9 cellular contexts compared by ENCODE assay signal in the genomic region with DNA sequence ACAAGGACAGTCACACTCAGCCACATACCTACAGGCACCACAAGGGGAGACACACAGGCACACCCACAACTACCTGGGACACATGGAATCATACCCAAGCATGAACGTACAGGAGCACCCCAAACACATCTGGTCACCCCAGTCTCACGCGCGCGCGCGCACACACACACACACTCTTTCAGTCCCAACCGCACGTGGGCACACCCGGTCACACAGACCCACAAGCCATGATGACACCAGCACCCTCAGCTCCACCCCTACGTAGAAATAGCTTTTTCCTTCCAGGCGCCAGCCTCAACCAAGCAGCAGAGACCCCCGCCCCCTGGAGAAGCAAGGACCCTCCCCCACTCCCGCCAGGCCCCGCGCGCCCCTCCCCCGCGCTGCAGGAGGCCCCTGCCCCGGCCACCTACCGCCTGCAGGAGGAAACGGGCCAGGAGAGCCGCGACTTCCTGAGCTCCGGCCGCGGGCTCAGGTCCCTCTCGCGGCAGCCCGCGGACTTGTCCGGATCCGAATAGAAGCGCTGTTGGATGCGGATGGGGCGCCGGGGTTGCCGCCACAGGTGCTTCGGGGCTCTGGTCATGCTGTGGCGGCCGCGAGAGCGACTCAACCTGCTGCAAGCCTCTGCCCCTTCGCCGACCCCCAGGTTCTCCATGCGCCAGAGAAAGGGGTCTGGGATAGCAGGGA. TPM values are rescaled to one million over a fixed set of nuclear protein-coding genes. Genes with fewer than 3 reads are reported as not detected.
DNase-seq lines count a peak whose midpoint lies in the region; ATAC-seq and TF ChIP-seq lines count a peak whose summit lies in the region.
"Had no signal": no experiment of that assay in that cellular context is flagged by ENCODE, and none has a peak within 500 bp of the region (broad histone marks: within the 10 kb centered on the region; RNA-seq: fewer than 3 reads in every experiment).

No MANE protein-coding gene starts in this region.

- no peak overlapping the region for H3K4me3 Mint-ChIP-seq in activated naive CD8-positive, alpha-beta T cell treated with anti-CD3 and anti-CD28 coated beads, Interleukin-2, amount 50 U/mL, for 24 hours
- H3K4me3 Mint-ChIP-seq in activated naive CD8-positive, alpha-beta T cell treated with anti-CD3 and anti-CD28 coated beads for 36 hours, result no peak overlapping the region
- H3K4me3 Mint-ChIP-seq in endothelial cell (ENCODE audit: unreplicated experiment), result peak overlapping the region; percentile 86
- no peak overlapping the region for H3K4me3 Mint-ChIP-seq in stimulated activated effector memory CD8-positive, alpha-beta T cell treated with anti-CD3 and anti-CD28 coated beads, Interleukin-12 subunit alpha, Interleukin-12 subunit beta, amount 100 ng/mL, for 72 hours

- DNase-seq in activated naive CD8-positive, alpha-beta T cell treated with anti-CD3 and anti-CD28 coated beads, Interleukin-2, amount 50 U/mL, for 24 hours, result no peak
- no peak for DNase-seq in activated naive CD8-positive, alpha-beta T cell treated with anti-CD3 and anti-CD28 coated beads for 36 hours
- DNase-seq in NCI-H526 (lab: John Stamatoyannopoulos, UW) (peak; percentile 31 to 77), endothelial cell (ENCODE audit: low spot score) (peak; percentile 65)
- no peak for DNase-seq in stimulated activated effector memory CD8-positive, alpha-beta T cell treated with anti-CD3 and anti-CD28 coated beads, Interleukin-12 subunit alpha, Interleukin-12 subunit beta, amount 100 ng/mL, for 72 hours (ENCODE audit: low spot score in 2 of 2)
- no peak for DNase-seq in effector CD4-positive, alpha-beta T cell

- peak; percentile 42 for ATAC-seq in activated naive CD8-positive, alpha-beta T cell treated with anti-CD3 and anti-CD28 coated beads, Interleukin-2, amount 50 U/mL, for 24 hours
- peak; percentile 59 for ATAC-seq in stimulated activated effector memory CD8-positive, alpha-beta T cell treated with anti-CD3 and anti-CD28 coated beads, Interleukin-12 subunit alpha, Interleukin-12 subunit beta, amount 100 ng/mL, for 72 hours
- ATAC-seq in esophagus mucosa (no peak), GM19395 (IDR thresholded peaks at IDR 0.05; ENCODE audit: unreplicated experiment) (no peak)

- H3K9me3 Mint-ChIP-seq in activated naive CD8-positive, alpha-beta T cell treated with anti-CD3 and anti-CD28 coated beads, Interleukin-2, amount 50 U/mL, for 24 hours, result peaks cover 7% of the 10 kb centered on the region
- H3K9me3 Mint-ChIP-seq in activated naive CD8-positive, alpha-beta T cell treated with anti-CD3 and anti-CD28 coated beads for 36 hours, result peaks cover 6% of the 10 kb centered on the region
- H3K9me3 Mint-ChIP-seq in endothelial cell (ENCODE audit: unreplicated experiment), result no peaks in the 10 kb centered on the region
- H3K9me3 Mint-ChIP-seq in stimulated activated effector memory CD8-positive, alpha-beta T cell treated with anti-CD3 and anti-CD28 coated beads, Interleukin-12 subunit alpha, Interleukin-12 subunit beta, amount 100 ng/mL, for 72 hours, result no peaks in the 10 kb centered on the region

- TF ChIP-seq CTCF in endothelial cell (IDR thresholded peaks at IDR 0.05; ENCODE audit: unreplicated experiment), result peak; percentile 27

- H3K4me1 Mint-ChIP-seq in activated naive CD8-positive, alpha-beta T cell treated with anti-CD3 and anti-CD28 coated beads, Interleukin-2, amount 50 U/mL, for 24 hours, result peaks cover 20% of the 10 kb centered on the region
- peaks cover 14% of the 10 kb centered on the region for H3K4me1 Mint-ChIP-seq in activated naive CD8-positive, alpha-beta T cell treated with anti-CD3 and anti-CD28 coated beads for 36 hours
- H3K4me1 Mint-ChIP-seq in endothelial cell (ENCODE audit: unreplicated experiment), result peaks cover 10% of the 10 kb centered on the region
- H3K4me1 Mint-ChIP-seq in stimulated activated effector memory CD8-positive, alpha-beta T cell treated with anti-CD3 and anti-CD28 coated beads, Interleukin-12 subunit alpha, Interleukin-12 subunit beta, amount 100 ng/mL, for 72 hours, result peaks cover 18% of the 10 kb centered on the region

- peaks cover 2% of the 10 kb centered on the region for H3K36me3 Mint-ChIP-seq in activated naive CD8-positive, alpha-beta T cell treated with anti-CD3 and anti-CD28 coated beads, Interleukin-2, amount 50 U/mL, for 24 hours (ENCODE audit: low read depth)
- peaks cover 3% of the 10 kb centered on the region for H3K36me3 Mint-ChIP-seq in activated naive CD8-positive, alpha-beta T cell treated with anti-CD3 and anti-CD28 coated beads for 36 hours
- H3K36me3 Mint-ChIP-seq in endothelial cell (ENCODE audit: low read depth, unreplicated experiment), result no peaks in the 10 kb centered on the region
- no peaks in the 10 kb centered on the region for H3K36me3 Mint-ChIP-seq in stimulated activated effector memory CD8-positive, alpha-beta T cell treated with anti-CD3 and anti-CD28 coated beads, Interleukin-12 subunit alpha, Interleukin-12 subunit beta, amount 100 ng/mL, for 72 hours

- H3K27me3 Mint-ChIP-seq in activated naive CD8-positive, alpha-beta T cell treated with anti-CD3 and anti-CD28 coated beads, Interleukin-2, amount 50 U/mL, for 24 hours, result peaks cover 71% of the 10 kb centered on the region
- peaks cover 77% of the 10 kb centered on the region for H3K27me3 Mint-ChIP-seq in activated naive CD8-positive, alpha-beta T cell treated with anti-CD3 and anti-CD28 coated beads for 36 hours
- H3K27me3 Mint-ChIP-seq in endothelial cell (ENCODE audit: unreplicated experiment), result peaks cover 17% of the 10 kb centered on the region

- peak overlapping the region; percentile 42 for H3K27ac Mint-ChIP-seq in activated naive CD8-positive, alpha-beta T cell treated with anti-CD3 and anti-CD28 coated beads, Interleukin-2, amount 50 U/mL, for 24 hours
- no peak overlapping the region for H3K27ac Mint-ChIP-seq in activated naive CD8-positive, alpha-beta T cell treated with anti-CD3 and anti-CD28 coated beads for 36 hours
- H3K27ac Mint-ChIP-seq in endothelial cell (ENCODE audit: unreplicated experiment), result no peak overlapping the region
- H3K27ac Mint-ChIP-seq in stimulated activated effector memory CD8-positive, alpha-beta T cell treated with anti-CD3 and anti-CD28 coated beads, Interleukin-12 subunit alpha, Interleukin-12 subunit beta, amount 100 ng/mL, for 72 hours, result no peak overlapping the region

RNA-seq across cellular contexts. Expression of a gene that starts 6.4 kb away (rescaled TPM):
- not detected for total RNA-seq in activated naive CD8-positive, alpha-beta T cell treated with anti-CD3 and anti-CD28 coated beads for 36 hours
- total RNA-seq in endothelial cell (ENCODE audit: unreplicated experiment) (0.85 TPM), esophagus mucosa (0.16 TPM)
- total RNA-seq: activated CD8-positive, alpha-beta memory T cell treated with anti-CD3 and anti-CD28 coated beads for 36 hours had no signal

RNA-seq across cellular contexts. Expression of a gene that starts 28.8 kb away (rescaled TPM):
- 1 to 10 TPM; 3.2 to 3.9 TPM for total RNA-seq in activated naive CD8-positive, alpha-beta T cell treated with anti-CD3 and anti-CD28 coated beads for 36 hours
- total RNA-seq in endothelial cell (ENCODE audit: unreplicated experiment), result 3.1 TPM
- 1.1 TPM for total RNA-seq in esophagus mucosa

RNA-seq across cellular contexts. Expression of a gene that starts 39.7 kb away (rescaled TPM):
- total RNA-seq in activated naive CD8-positive, alpha-beta T cell treated with anti-CD3 and anti-CD28 coated beads for 36 hours, result 10 to 100 TPM; 15.2 to 16.7 TPM
- total RNA-seq in endothelial cell (ENCODE audit: unreplicated experiment) (17.7 TPM), esophagus mucosa (6.8 TPM)

RNA-seq across cellular contexts. Expression of a gene that starts 41.6 kb away (rescaled TPM):
- total RNA-seq in activated naive CD8-positive, alpha-beta T cell treated with anti-CD3 and anti-CD28 coated beads for 36 hours, result under 1 TPM; 0.29 to 0.32 TPM
- total RNA-seq in endothelial cell (ENCODE audit: unreplicated experiment) (1.2 TPM), esophagus mucosa (0.56 TPM)

RNA-seq across cellular contexts. Expression of a gene that starts 48.7 kb away (rescaled TPM):
- 100 to 1,000 TPM; 379 to 398 TPM for total RNA-seq in activated naive CD8-positive, alpha-beta T cell treated with anti-CD3 and anti-CD28 coated beads for 36 hours
- total RNA-seq in endothelial cell (ENCODE audit: unreplicated experiment) (129 TPM), esophagus mucosa (61.5 TPM)

Comparison
In these comparisons a context has a peak if more than half of its experiments do, and no peak if none do; other contexts are left out.
1. ATAC-seq: peak in activated naive CD8-positive, alpha-beta T cell treated with anti-CD3 and anti-CD28 coated beads, Interleukin-2, amount 50 U/mL, for 24 hours (single experiment) and stimulated activated effector memory CD8-positive, alpha-beta T cell treated with anti-CD3 and anti-CD28 coated beads, Interleukin-12 subunit alpha, Interleukin-12 subunit beta, amount 100 ng/mL, for 72 hours (single experiment); none in esophagus mucosa (single experiment) and GM19395 (single experiment).
2. DNase-seq: peak in NCI-H526 (2 of 2) and endothelial cell (single experiment); none in activated naive CD8-positive, alpha-beta T cell treated with anti-CD3 and anti-CD28 coated beads, Interleukin-2, amount 50 U/mL, for 24 hours (single experiment), activated naive CD8-positive, alpha-beta T cell treated with anti-CD3 and anti-CD28 coated beads for 36 hours (single experiment), stimulated activated effector memory CD8-positive, alpha-beta T cell treated with anti-CD3 and anti-CD28 coated beads, Interleukin-12 subunit alpha, Interleukin-12 subunit beta, amount 100 ng/mL, for 72 hours (0 of 2) and effector CD4-positive, alpha-beta T cell (single experiment).